10 cellular contexts compared by ENCODE assay signal in genomic region chr19:10228393-10228792, GRCh38. TPM values are rescaled to one million over a fixed set of nuclear protein-coding genes. Genes with fewer than 3 reads are reported as not detected.
DNase-seq lines count a peak whose midpoint lies in the region; ATAC-seq and TF ChIP-seq lines count a peak whose summit lies in the region.
"Had no signal": no experiment of that assay in that cellular context is flagged by ENCODE, and none has a peak within 500 bp of the region (broad histone marks: within the 10 kb centered on the region; RNA-seq: fewer than 3 reads in every experiment).

No MANE protein-coding gene starts in this region.

- H3K4me1 ChIP-seq in heart left ventricle = peaks cover 0 to 53% (median 35%) of the 10 kb centered on the region in 12 donors
- peaks cover 6 to 7% of the 10 kb centered on the region in 2 donors for H3K4me1 ChIP-seq in mucosa of rectum (ENCODE audit: control insufficient read depth in 2 of 2, insufficient read depth in 2 of 2, low read length in 2 of 2)
- no peaks in the 10 kb centered on the region for H3K4me1 ChIP-seq in urinary bladder (ENCODE audit: insufficient read depth)

- H3K4me1 Mint-ChIP-seq in T-helper 17 cell = peaks cover 25% of the 10 kb centered on the region

- WGBS in heart left ventricle, 4 donors = 78 to 90% (median 87%) methylated on average over 5 of the region's 5 CpGs
- 82% methylated on average over 5 of the region's 5 CpGs for WGBS in urinary bladder

- DNase-seq in heart left ventricle (no peak), Right ventricle myocardium superior (no peak), T-helper 17 cell (no peak), anterior cingulate cortex (lab: John Stamatoyannopoulos, UW) (no peak)
- DNase-seq in effector CD4-positive, alpha-beta T cell = no peak

- no peak for TF ChIP-seq CTCF in heart left ventricle (IDR thresholded peaks at IDR 0.05)

- peaks cover 0 to 12% (median 3%) of the 10 kb centered on the region in 9 donors for H3K36me3 ChIP-seq in heart left ventricle
- H3K36me3 ChIP-seq in mucosa of rectum (ENCODE audit: control insufficient read depth in 2 of 2, insufficient read depth in 2 of 2, low read length in 2 of 2) = peaks cover 0 to 6% of the 10 kb centered on the region in 2 donors
- H3K36me3 ChIP-seq in urinary bladder (ENCODE audit: insufficient read depth) = no peaks in the 10 kb centered on the region

- no peaks in the 10 kb centered on the region for H3K27me3 Mint-ChIP-seq in T-helper 17 cell

- H3K27ac ChIP-seq in heart left ventricle (peak overlapping the region in 10 of 12 donors; percentile 12 to 99 (median 90)), mucosa of rectum (ENCODE audit: low read depth in 2 of 2, low read length in 2 of 2) (peak overlapping the region; percentile 27 to 43), urinary bladder (ENCODE audit: low read depth) (peak overlapping the region; percentile 15)
- H3K27ac ChIP-seq: SK-N-MC had no signal

- H3K9me3 ChIP-seq in heart left ventricle (no peaks in the 10 kb centered on the region), T-helper 17 cell (ENCODE audit: control insufficient read depth, low read length, poor library complexity, severe bottlenecking) (no peaks in the 10 kb centered on the region), mucosa of rectum (ENCODE audit: control insufficient read depth in 2 of 2, low read length in 2 of 2) (no peaks in the 10 kb centered on the region)
- H3K9me3 ChIP-seq: thoracic aorta had no signal

- ATAC-seq in heart left ventricle = no peak
- ATAC-seq in Right ventricle myocardium superior (ENCODE audit: poor library complexity) = no peak
- ATAC-seq in T-helper 17 cell = no peak
- ATAC-seq in HG03280 (IDR thresholded peaks at IDR 0.05; ENCODE audit: unreplicated experiment) = no peak

- TF ChIP-seq POLR2A in heart left ventricle (IDR thresholded peaks at IDR 0.05) = no peak

- peak overlapping the region; percentile 93 for H3K27ac Mint-ChIP-seq in T-helper 17 cell

- no peak overlapping the region for H3K4me3 Mint-ChIP-seq in T-helper 17 cell

- peaks cover 0 to 11% (median 0%) of the 10 kb centered on the region in 9 donors for H3K27me3 ChIP-seq in heart left ventricle
- H3K27me3 ChIP-seq in mucosa of rectum (ENCODE audit: control insufficient read depth in 2 of 2, insufficient read depth in 2 of 2, low read length in 2 of 2) = no peaks in the 10 kb centered on the region

- intact Hi-C loops in heart left ventricle (cut with DNase I) = loop anchor here in 4 of 10 donors (2.0 to 5.0 kb wide), 3 partner anchors 20 to 36 kb away; partner anchors contain the start of gene DNMT1 (in 1 of the 4)
- intact Hi-C loops in Right ventricle myocardium superior (cut with DNase I) = no loop called here

- H3K36me3 Mint-ChIP-seq in T-helper 17 cell (ENCODE audit: low read depth) = peaks cover 3% of the 10 kb centered on the region

- H3K9ac ChIP-seq in mucosa of rectum (ENCODE audit: low read depth in 1 of 2, low read length in 2 of 2) = peak overlapping the region in 1 of 2 donors; percentile 14

- H3K4me3 ChIP-seq in heart left ventricle = no peak overlapping the region
- no peak overlapping the region for H3K4me3 ChIP-seq in mucosa of rectum (ENCODE audit: low read length in 2 of 2)
- no peak overlapping the region for H3K4me3 ChIP-seq in urinary bladder (ENCODE audit: low read depth, low read length)
- H3K4me3 ChIP-seq: SK-N-MC, thoracic aorta had no signal

RNA-seq across cellular contexts. Expression of gene S1PR2, which starts 2.7 kb away (rescaled TPM):
- 10 to 100 TPM in 1 of 9 donors, 1 to 10 TPM in 8; 1.7 to 14.2 (median 4.4) TPM for total RNA-seq in heart left ventricle
- polyA plus RNA-seq in heart left ventricle = 1 to 10 TPM; 1.0 to 4.3 TPM
- 5.9 TPM for total RNA-seq in Right ventricle myocardium superior
- 10 to 100 TPM; 14.2 to 18.1 TPM for total RNA-seq in T-helper 17 cell
- total RNA-seq in urinary bladder = 26.4 TPM
- polyA plus RNA-seq in urinary bladder = 11.5 TPM

RNA-seq across cellular contexts. Expression of gene MRPL4, which starts 23.6 kb away (rescaled TPM):
- total RNA-seq in heart left ventricle = 100 to 1,000 TPM in 2 of 9 donors, 10 to 100 TPM in 7; 53.7 to 110 (median 68.2) TPM
- 100 to 1,000 TPM in 1 of 2 donors, 10 to 100 TPM in 1; 37.7 to 123 TPM for polyA plus RNA-seq in heart left ventricle
- 72.4 TPM for total RNA-seq in Right ventricle myocardium superior
- 10 to 100 TPM; 33.8 to 44.2 TPM for total RNA-seq in T-helper 17 cell
- total RNA-seq in urinary bladder = 9.9 TPM
- 77.4 TPM for polyA plus RNA-seq in urinary bladder

RNA-seq across cellular contexts. Expression of gene DNMT1, which starts 33.6 kb away (rescaled TPM):
- 10 to 100 TPM; 16.1 to 61.6 (median 25.8) TPM for total RNA-seq in heart left ventricle
- polyA plus RNA-seq in heart left ventricle = 10 to 100 TPM; 17.3 to 23.5 TPM
- total RNA-seq in Right ventricle myocardium superior = 22.7 TPM
- 100 to 1,000 TPM; 204 to 229 TPM for total RNA-seq in T-helper 17 cell
- 35.5 TPM for total RNA-seq in urinary bladder
- polyA plus RNA-seq in urinary bladder = 32.5 TPM

RNA-seq across cellular contexts. Expression of gene ICAM1, which starts 42.5 kb away (rescaled TPM):
- total RNA-seq in heart left ventricle = 10 to 100 TPM in 5 of 9 donors, 1 to 10 TPM in 4; 6.0 to 87.6 (median 10.9) TPM
- polyA plus RNA-seq in heart left ventricle = 1 to 10 TPM; 6.1 to 9.7 TPM
- 6.4 TPM for total RNA-seq in Right ventricle myocardium superior
- 10 to 100 TPM; 18.7 to 28.1 TPM for total RNA-seq in T-helper 17 cell
- total RNA-seq in urinary bladder = 7.7 TPM
- 26.4 TPM for polyA plus RNA-seq in urinary bladder

RNA-seq across cellular contexts. Expression of gene ICAM4, which starts 58.4 kb away (rescaled TPM):
- 1 to 10 TPM in 2 of 9 donors, under 1 TPM in 4, not detected in 3; 0.21 to 1.2 (median 0.67) TPM for total RNA-seq in heart left ventricle
- polyA plus RNA-seq in heart left ventricle = under 1 TPM; 0.33 to 0.57 TPM
- total RNA-seq in Right ventricle myocardium superior = 0.46 TPM
- 1 to 10 TPM in 1 of 2 donors, under 1 TPM in 1; 0.94 to 1.6 TPM for total RNA-seq in T-helper 17 cell
- total RNA-seq in urinary bladder = 2.6 TPM
- polyA plus RNA-seq in urinary bladder = 1.4 TPM

Comparison
In these comparisons a context has a peak if more than half of its experiments do, and no peak if none do; other contexts are left out.
1. H3K27ac ChIP-seq: peak in every context shown above with its lines; median percentile 90 in heart left ventricle; 35 in mucosa of rectum; 15 in urinary bladder.